Comparison of ENCODE assay signal across 16 cellular contexts in genomic region chr16:87459027-87459426, GRCh38.
"Had no signal": no experiment of that assay in that cellular context is flagged by ENCODE, and none has a peak within 500 bp of the region (broad histone marks: within the 10 kb centered on the region; RNA-seq: fewer than 3 reads in every experiment).

No MANE protein-coding gene starts in this region.

- H3K9me3 ChIP-seq: body of pancreas, prostate gland, suprapubic skin had no signal

- H3K27ac ChIP-seq: body of pancreas, coronary artery, prostate gland, suprapubic skin had no signal

- H3K36me3 ChIP-seq: prostate gland had no signal

- H3K27me3 ChIP-seq: body of pancreas, suprapubic skin had no signal

- DNase-seq: activated CD4-positive, alpha-beta T cell treated with anti-CD3 and anti-CD28 coated beads for 36 hours; activated CD4-positive, alpha-beta T cell treated with anti-CD3 and anti-CD28 coated beads, Interleukin-2, amount 50 U/mL, for 48 hours; activated naive CD8-positive, alpha-beta T cell treated with anti-CD3 and anti-CD28 coated beads for 36 hours; amygdala; body of pancreas; left colon; stimulated activated CD4-positive, alpha-beta T cell treated with anti-CD3 and anti-CD28 coated beads, Interleukin-2, amount 100 ng/mL, for 48 hours; stimulated activated naive CD8-positive, alpha-beta T cell treated with anti-CD3 and anti-CD28 coated beads, Interleukin-15, amount 100 ng/mL, for 72 hours had no signal

- H3K4me3 ChIP-seq: body of pancreas, coronary artery, lung, prostate gland, skin epidermis, suprapubic skin had no signal

- ATAC-seq: activated CD4-positive, alpha-beta T cell treated with anti-CD3 and anti-CD28 coated beads for 36 hours; body of pancreas; esophagus mucosa; left colon; right cardiac atrium; stimulated activated naive CD8-positive, alpha-beta T cell treated with anti-CD3 and anti-CD28 coated beads, Interleukin-15, amount 100 ng/mL, for 72 hours; WTC11 had no signal
